In the genomic region with DNA sequence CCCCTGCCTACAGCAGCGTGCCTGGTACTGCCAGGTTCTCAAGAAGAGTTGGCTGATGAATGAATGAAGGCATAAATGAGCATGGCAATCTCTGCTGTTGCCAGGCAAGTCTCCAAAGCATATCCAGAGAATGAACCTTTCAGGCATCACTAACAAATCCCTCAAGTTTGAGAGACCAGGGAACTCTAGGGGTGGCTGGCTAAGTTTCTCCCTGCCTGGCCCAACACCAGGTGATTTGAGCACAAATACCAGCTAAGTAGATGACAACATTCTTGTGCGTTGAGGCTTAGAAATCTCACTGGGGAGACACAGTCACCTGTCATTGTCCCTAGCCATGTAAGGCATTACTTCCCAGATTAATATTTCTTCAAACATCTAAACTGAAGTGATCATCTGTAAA, we compare ENCODE assay signal across 16 cellular contexts.
A peak's percentile ranks its signal among the peaks of the same experiment; 100 is the strongest.
DNase-seq lines count a peak whose midpoint lies in the region; FAIRE-seq and TF ChIP-seq lines count a peak whose summit lies in the region.
"Had no signal": no experiment of that assay in that cellular context is flagged by ENCODE, and none has a peak within 500 bp of the region (broad histone marks: within the 10 kb centered on the region; RNA-seq: fewer than 3 reads in every experiment).

No MANE protein-coding gene starts in this region.

- TF ChIP-seq CTCF in osteoblast (IDR thresholded peaks at IDR 0.05; ENCODE audit: extremely low read depth, low read depth, low read length) (no peak), D721Med (IDR thresholded peaks at IDR 0.05; ENCODE audit: insufficient read depth, missing control alignments) (no peak)

- H3K27me3 ChIP-seq in adipocyte (replicated peaks; ENCODE audit: control insufficient read depth, insufficient read depth, low read length) (no peaks in the 10 kb centered on the region), osteoblast (ENCODE audit: insufficient read depth, low read length) (no peaks in the 10 kb centered on the region)
- H3K27me3 ChIP-seq: BLaER1 treated with 17β-estradiol and CSF1 and Interleukin-3, amounts not matched to agents 10 nM and 100 nM had no signal

- H3K4me1 ChIP-seq in adipocyte (ENCODE audit: control insufficient read depth, insufficient read depth, low read length) (peaks cover 29% of the 10 kb centered on the region), osteoblast (ENCODE audit: insufficient read depth, low read length) (peaks cover 56% of the 10 kb centered on the region)
- H3K4me1 ChIP-seq: BLaER1 treated with 17β-estradiol and CSF1 and Interleukin-3, amounts not matched to agents 10 nM and 100 nM; HAP-1 had no signal

- in situ Hi-C loops in Caki2 (cut with HindIII; ENCODE audit: low pct_unique_long_range_greater_than_20kb, low sequenced_read_pairs), result no loop called here

- H3K9ac ChIP-seq in adipocyte (ENCODE audit: low read length), result peak overlapping the region; percentile 35
- H3K9ac ChIP-seq: BLaER1 treated with 17β-estradiol and CSF1 and Interleukin-3, amounts not matched to agents 10 nM and 100 nM had no signal

- H3K79me2 ChIP-seq in osteoblast (ENCODE audit: insufficient read depth, low read length), result no peaks in the 10 kb centered on the region

- H3K27ac ChIP-seq in osteoblast (ENCODE audit: low read depth, low read length), result peak overlapping the region; percentile 6
- H3K27ac ChIP-seq: BLaER1 treated with 17β-estradiol and CSF1 and Interleukin-3, amounts not matched to agents 10 nM and 100 nM had no signal

- intact Hi-C loops in head of caudate nucleus (cut with DNase I), result loop anchor here (10.0 kb wide), 1 partner anchor 150 kb away; no protein-coding TSS in a partner anchor

- H4K20me1 ChIP-seq in osteoblast (ENCODE audit: insufficient read depth, low read length), result no peaks in the 10 kb centered on the region
- H4K20me1 ChIP-seq: BLaER1 treated with 17β-estradiol and CSF1 and Interleukin-3, amounts not matched to agents 10 nM and 100 nM had no signal

- H2AFZ ChIP-seq in osteoblast (ENCODE audit: low read length), result no peak overlapping the region

- no peak for FAIRE-seq in D721Med (lab: Jason Lieb, UNC)
- FAIRE-seq: GM12891, GM19239, HepG2 had no signal

- H3K36me3 ChIP-seq in adipocyte (ENCODE audit: control insufficient read depth, insufficient read depth, low read length, severe bottlenecking) (no peaks in the 10 kb centered on the region), osteoblast (ENCODE audit: insufficient read depth, low read length) (peaks cover 4% of the 10 kb centered on the region)
- H3K36me3 ChIP-seq: BLaER1 treated with 17β-estradiol and CSF1 and Interleukin-3, amounts not matched to agents 10 nM and 100 nM; HAP-1 had no signal

- no peak overlapping the region for H3K4me3 ChIP-seq in adipocyte (ENCODE audit: low read length)
- H3K4me3 ChIP-seq in osteoblast (ENCODE audit: insufficient read depth, low read length), result no peak overlapping the region
- H3K4me3 ChIP-seq: BLaER1 treated with 17β-estradiol and CSF1 and Interleukin-3, amounts not matched to agents 10 nM and 100 nM; HAP-1 had no signal

- DNase-seq in Caki2 (ENCODE audit: low read depth) (peak; percentile 23), adipocyte (ENCODE audit: low read depth) (no peak), kidney tubule cell (ENCODE audit: low spot score) (peak; percentile 67), osteoblast (ENCODE audit: insufficient read length, low spot score, missing footprints) (peak; percentile 59), D721Med (ENCODE audit: insufficient read length, low spot score) (no peak), HUDEP-2 (lab: John Stamatoyannopoulos, UW; ENCODE audit: unreplicated experiment in 76 of 76) (no peak), activated gamma-delta T cell (lab: John Stamatoyannopoulos, UW) (no peak), head of caudate nucleus (no peak)
- DNase-seq: 8988T; CD4-positive, CD25-positive, alpha-beta regulatory T cell; DMS79 had no signal

- H3K9me3 ChIP-seq in adipocyte (ENCODE audit: control insufficient read depth, low read length) (no peaks in the 10 kb centered on the region), osteoblast (ENCODE audit: low read depth, low read length) (no peaks in the 10 kb centered on the region)
- H3K9me3 ChIP-seq: BLaER1 treated with 17β-estradiol and CSF1 and Interleukin-3, amounts not matched to agents 10 nM and 100 nM; HAP-1 had no signal

- H3K4me2 ChIP-seq in osteoblast (ENCODE audit: insufficient read depth, low read length), result no peak overlapping the region
- H3K4me2 ChIP-seq: BLaER1 treated with 17β-estradiol and CSF1 and Interleukin-3, amounts not matched to agents 10 nM and 100 nM had no signal

Comparison
In these comparisons a context has a peak if more than half of its experiments do, and no peak if none do; other contexts are left out.
1. DNase-seq: peak in Caki2 (single experiment), kidney tubule cell (single experiment) and osteoblast (single experiment); none in adipocyte (single experiment), D721Med (single experiment), HUDEP-2 (0 of 76), activated gamma-delta T cell (single experiment) and head of caudate nucleus (0 of 42).